ENCODE assay signal across 14 cellular contexts in the genomic region with DNA sequence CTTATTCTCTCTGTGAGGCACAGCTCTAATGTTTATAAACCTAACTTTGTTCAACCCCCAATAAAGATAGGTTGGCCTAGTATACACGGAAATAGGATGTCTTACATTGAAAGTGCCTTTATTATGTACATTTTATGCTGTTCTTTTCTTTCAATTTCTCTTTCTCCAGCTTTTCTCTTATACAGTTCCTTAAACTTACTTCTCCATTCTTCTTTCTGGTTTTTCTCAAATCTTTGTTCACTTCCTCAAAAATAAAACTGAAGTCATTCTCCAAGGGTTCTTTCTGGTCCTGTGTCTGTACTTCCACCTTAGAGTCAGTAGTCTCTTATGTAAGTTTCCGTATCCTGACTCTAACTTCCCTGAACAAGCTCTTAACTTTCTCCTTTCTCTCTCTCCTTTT. TPM values are rescaled to one million over a fixed set of nuclear protein-coding genes. Genes with fewer than 3 reads are reported as not detected.
DNase-seq lines count a peak whose midpoint lies in the region; ATAC-seq and TF ChIP-seq lines count a peak whose summit lies in the region.
"Had no signal": no experiment of that assay in that cellular context is flagged by ENCODE, and none has a peak within 500 bp of the region (broad histone marks: within the 10 kb centered on the region; RNA-seq: fewer than 3 reads in every experiment).

No MANE protein-coding gene starts in this region.

- CTCF ChIA-PET in IMR-90 (lab: Yijun Ruan, JAX): interaction anchor here (1.1 kb wide), 1 partner anchor 137 kb away, joined by 4 read pairs; no protein-coding TSS in a partner anchor
- CTCF ChIA-PET in activated B cell treated with CpG ODN at 0.5 μM for 24 hours (lab: Charles Lee): interaction anchor here (0.6 kb wide), 1 partner anchor 272 kb away, joined by 3 read pairs; no protein-coding TSS in a partner anchor

- H3K9me3 Mint-ChIP-seq in activated B cell treated with CpG ODN at 0.5 μM for 24 hours: peaks cover 6% of the 10 kb centered on the region
- no peaks in the 10 kb centered on the region for H3K9me3 Mint-ChIP-seq in memory B cell
- H3K9me3 Mint-ChIP-seq: T-helper 2 cell treated with Interferon-gamma antibody and Interleukin-4, amounts not matched to agents 5 μg/mL and 100 μg/mL, for 36 hours had no signal

- ATAC-seq in IMR-90 (ENCODE audit: low read depth) (no peak), activated B cell treated with CpG ODN at 0.5 μM for 24 hours (ENCODE audit: low read depth) (peak; percentile 45), memory B cell (ENCODE audit: low read depth) (peak; percentile 87), GM18519 (IDR thresholded peaks at IDR 0.05; ENCODE audit: low FRiP score, unreplicated experiment) (no peak)
- ATAC-seq: left lobe of liver had no signal

- H3K4me3 ChIP-seq in IMR-90 (ENCODE audit: insufficient read depth, low read depth, low read length): no peak overlapping the region

- no TSS peak for BruUV-seq in IMR-90 (replicated peaks; lab: Mats Ljungman, UMichigan)

- no peak overlapping the region; the same call in 2 of the 3 replicates for H2BK15ac ChIP-seq in IMR-90 (ENCODE audit: low read depth, low read length)

- H3K27ac ChIP-seq in IMR-90 (ENCODE audit: insufficient read depth, low read length): no peak overlapping the region

- no peaks in the 10 kb centered on the region for H3K36me3 Mint-ChIP-seq in activated B cell treated with CpG ODN at 0.5 μM for 24 hours (ENCODE audit: low read depth)
- H3K36me3 Mint-ChIP-seq in memory B cell: no peaks in the 10 kb centered on the region

- H3K4me3 Mint-ChIP-seq in activated B cell treated with CpG ODN at 0.5 μM for 24 hours: peak overlapping the region; percentile 1
- no peak overlapping the region for H3K4me3 Mint-ChIP-seq in memory B cell
- H3K4me3 Mint-ChIP-seq: T-helper 2 cell treated with Interferon-gamma antibody and Interleukin-4, amounts not matched to agents 5 μg/mL and 100 μg/mL, for 36 hours had no signal

- peaks cover 17% of the 10 kb centered on the region for H3K4me1 Mint-ChIP-seq in activated B cell treated with CpG ODN at 0.5 μM for 24 hours
- H3K4me1 Mint-ChIP-seq in memory B cell: peaks cover 6% of the 10 kb centered on the region

- H3K27ac Mint-ChIP-seq in activated B cell treated with CpG ODN at 0.5 μM for 24 hours: peak overlapping the region; percentile 26
- peak overlapping the region; percentile 28 for H3K27ac Mint-ChIP-seq in memory B cell
- H3K27ac Mint-ChIP-seq: T-helper 2 cell treated with Interferon-gamma antibody and Interleukin-4, amounts not matched to agents 5 μg/mL and 100 μg/mL, for 36 hours had no signal

- H2AK5ac ChIP-seq in IMR-90 (ENCODE audit: low read depth, low read length): no peak overlapping the region

- H3K27me3 Mint-ChIP-seq in activated B cell treated with CpG ODN at 0.5 μM for 24 hours (no peaks in the 10 kb centered on the region), memory B cell (peaks cover 3% of the 10 kb centered on the region)

- peak overlapping the region; percentile 21 to 62; a peak in 3 of 4 replicates for H4K8ac ChIP-seq in IMR-90 (ENCODE audit: low read depth in 2 of 2, low read length in 2 of 2)

- no peak overlapping the region for H4K91ac ChIP-seq in IMR-90 (ENCODE audit: insufficient read depth, low read depth, low read length)

- H3K18ac ChIP-seq in IMR-90 (ENCODE audit: low read depth, low read length): peak overlapping the region; percentile 68

- TF ChIP-seq CTCF in IMR-90 (conservative IDR thresholded peaks at IDR 0.05; ENCODE audit: low read depth, low read length) (no peak), activated B cell treated with CpG ODN at 0.5 μM for 24 hours (IDR thresholded peaks at IDR 0.05) (no peak)

- H3K79me1 ChIP-seq in IMR-90 (ENCODE audit: low read depth in 1 of 2, low read length in 2 of 2): no peaks in the 10 kb centered on the region

- H3K9me3 ChIP-seq in IMR-90 (ENCODE audit: control insufficient read depth, insufficient read depth, low read length): no peaks in the 10 kb centered on the region

- no peak overlapping the region for H4K5ac ChIP-seq in IMR-90 (ENCODE audit: low read depth, low read length)

- no peak overlapping the region for H3K9ac ChIP-seq in IMR-90 (ENCODE audit: low read depth, low read length)

- H3K27me3 ChIP-seq in IMR-90 (ENCODE audit: control insufficient read depth, insufficient read depth, low read length): no peaks in the 10 kb centered on the region
- H3K27me3 ChIP-seq: brain microvascular endothelial cell had no signal

- peak overlapping the region; percentile 24 for H2BK5ac ChIP-seq in IMR-90 (ENCODE audit: low read depth, low read length, poor library complexity, severe bottlenecking)

- peaks cover 5% of the 10 kb centered on the region for H3K4me1 ChIP-seq in IMR-90 (ENCODE audit: control insufficient read depth, insufficient read depth, low read length)

- H4K20me1 ChIP-seq in IMR-90 (ENCODE audit: insufficient read depth, low read length): no peaks in the 10 kb centered on the region; the same call in 1 of the 2 replicates

- intact Hi-C loops in IMR-90 (cut with micrococcal nuclease): no loop called here
- intact Hi-C loops in activated B cell treated with CpG ODN at 0.5 μM for 24 hours (cut with micrococcal nuclease): no loop called here

- peak overlapping the region; percentile 64; the same call in 1 of the 2 replicates for H2BK120ac ChIP-seq in IMR-90 (ENCODE audit: low read depth, low read length)

- H3K23ac ChIP-seq in IMR-90 (ENCODE audit: low read depth, low read length): no peak overlapping the region

- no peak for TF ChIP-seq POLR2A in IMR-90 (IDR thresholded peaks at IDR 0.05; ENCODE audit: low read depth, low read length)

- H2AK9ac ChIP-seq in IMR-90 (replicated peaks; ENCODE audit: low read depth, low read length, poor library complexity): no peak overlapping the region

- H3K36me3 ChIP-seq in IMR-90 (ENCODE audit: control insufficient read depth, insufficient read depth, low read length): no peaks in the 10 kb centered on the region
- H3K36me3 ChIP-seq: brain microvascular endothelial cell had no signal

- H3K4me2 ChIP-seq in IMR-90 (ENCODE audit: low read depth, low read length): no peak overlapping the region

- DNase-seq in AML-193 (lab: John Stamatoyannopoulos, UW) (peak; percentile 94 to 97), IMR-90 (no peak), activated B cell treated with CpG ODN at 0.5 μM for 24 hours (no peak), memory B cell (ENCODE audit: low spot score in 2 of 2) (no peak), NCI-H128 (lab: John Stamatoyannopoulos, UW; ENCODE audit: unreplicated experiment) (no peak), NCI-H748 (lab: John Stamatoyannopoulos, UW; ENCODE audit: unreplicated experiment) (no peak)
- no peak for DNase-seq in NK-92 treated with Interleukin-12 subunit alpha and Interleukin-12 subunit beta, amount 100 ng/mL, for 24 hours (lab: John Stamatoyannopoulos, UW)
- DNase-seq: activated CD8-positive, alpha-beta memory T cell treated with anti-CD3 and anti-CD28 coated beads, Interleukin-2, amount 50 U/mL, for 48 hours; C1 segment of cervical spinal cord; NCI-H69 had no signal

- peaks cover 3% of the 10 kb centered on the region; the same call in 1 of the 2 replicates for H3K9me1 ChIP-seq in IMR-90 (ENCODE audit: insufficient read depth, low read length)

- dilution Hi-C loops in IMR-90 (cut with HindIII; ENCODE audit: low sequenced_read_pairs, unreplicated experiment): no loop called here

- no peak overlapping the region for H3K14ac ChIP-seq in IMR-90 (replicated peaks; ENCODE audit: low read depth, low read length)

- no CpG with 5 or more reads among the region's 2 CpGs for WGBS in IMR-90 (ENCODE audit: extremely low coverage in 2 of 2, insufficient read length in 1 of 2), 2 experiments

- H3K4ac ChIP-seq in IMR-90 (ENCODE audit: low read depth, low read length): peak overlapping the region; percentile 32; the same call in 1 of the 2 replicates

- peak overlapping the region; percentile 91; the same call in 1 of the 2 replicates for H2BK20ac ChIP-seq in IMR-90 (ENCODE audit: low read depth, low read length)

- H3K56ac ChIP-seq in IMR-90 (ENCODE audit: extremely low read depth, insufficient read depth, low read length): no peak overlapping the region

- TF ChIP-seq RAD21 in IMR-90 (IDR thresholded peaks at IDR 0.05; ENCODE audit: low read length): no peak

- no peak overlapping the region for H2AFZ ChIP-seq in IMR-90 (replicated peaks; ENCODE audit: low read length, poor library complexity)

- in situ Hi-C loops in IMR-90 (cut with MboI; ENCODE audit: low sequenced_read_pairs): no loop called here

- POLR2A ChIA-PET in IMR-90 (lab: Charles Lee; ENCODE audit: unreplicated experiment): interaction anchor here (0.6 kb wide), 1 partner anchor 829 kb away, joined by 3 read pairs; no protein-coding TSS in a partner anchor
- POLR2A ChIA-PET in activated B cell treated with CpG ODN at 0.5 μM for 24 hours (lab: Charles Lee): interaction anchor here (1.6 kb wide), 1 partner anchor 29 kb away, joined by 4 read pairs; a partner anchor contains a TSS

TF ChIP-seq in IMR-90, 13 proteins besides CTCF, POLR2A, EP300 and RAD21 (continues in another document):
- TF ChIP-seq SMC3 (IDR thresholded peaks at IDR 0.05; ENCODE audit: low read depth, low read length): no peak
- TF ChIP-seq MXI1 (IDR thresholded peaks at IDR 0.05; ENCODE audit: borderline replicate concordance, low read depth, low read length): no peak
- TF ChIP-seq MAFK (IDR thresholded peaks at IDR 0.05; ENCODE audit: low read depth, low read length): no peak
- no peak for TF ChIP-seq BHLHE40 (IDR thresholded peaks at IDR 0.05; ENCODE audit: low read depth, low read length)
- no peak for TF ChIP-seq MAZ (IDR thresholded peaks at IDR 0.05; ENCODE audit: borderline replicate concordance, low read depth, low read length)
- TF ChIP-seq NFE2L2 (IDR thresholded peaks at IDR 0.05; ENCODE audit: low read depth, low read length): no peak
- TF ChIP-seq, protein P1, sequence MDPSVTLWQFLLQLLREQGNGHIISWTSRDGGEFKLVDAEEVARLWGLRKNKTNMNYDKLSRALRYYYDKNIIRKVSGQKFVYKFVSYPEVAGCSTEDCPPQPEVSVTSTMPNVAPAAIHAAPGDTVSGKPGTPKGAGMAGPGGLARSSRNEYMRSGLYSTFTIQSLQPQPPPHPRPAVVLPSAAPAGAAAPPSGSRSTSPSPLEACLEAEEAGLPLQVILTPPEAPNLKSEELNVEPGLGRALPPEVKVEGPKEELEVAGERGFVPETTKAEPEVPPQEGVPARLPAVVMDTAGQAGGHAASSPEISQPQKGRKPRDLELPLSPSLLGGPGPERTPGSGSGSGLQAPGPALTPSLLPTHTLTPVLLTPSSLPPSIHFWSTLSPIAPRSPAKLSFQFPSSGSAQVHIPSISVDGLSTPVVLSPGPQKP (IDR thresholded peaks at IDR 0.05; ENCODE audit: borderline replicate concordance, low read depth, low read length): no peak
- no peak for TF ChIP-seq CEBPB (IDR thresholded peaks at IDR 0.05; ENCODE audit: low read depth, low read length)
- no peak for TF ChIP-seq RFX5 (IDR thresholded peaks at IDR 0.05; ENCODE audit: low read depth, low read length)
- no peak for TF ChIP-seq RCOR1 (IDR thresholded peaks at IDR 0.05; ENCODE audit: insufficient replicate concordance, low read length)

RNA-seq across cellular contexts. Expression of a gene that starts 29.2 kb away (rescaled TPM):
- total RNA-seq in IMR-90 (2012; rRNA removed): 31.7 and 45.3 TPM in 2 replicates
- polyA plus RNA-seq in IMR-90 (2012; rRNA removed): 10.4 and 13.3 TPM in 2 replicates
- polyA plus RNA-seq in IMR-90 (2012; cell fraction: cytosol; rRNA removed): 1.8 and 18.5 TPM in 2 replicates
- polyA plus RNA-seq in IMR-90 (2012; cell fraction: nucleus; rRNA removed; ENCODE audit: low replicate concordance): 1.7 and 34.1 TPM in 2 replicates
- total RNA-seq in activated B cell treated with CpG ODN at 0.5 μM for 24 hours: 84.3 and 90.2 TPM in 2 replicates

Comparison
In these comparisons a context has a peak if more than half of its experiments do, and no peak if none do; other contexts are left out.
1. DNase-seq: peak in AML-193 (2 of 2); none in IMR-90 (single experiment), activated B cell treated with CpG ODN at 0.5 μM for 24 hours (single experiment), memory B cell (0 of 2), NCI-H128 (single experiment), NCI-H748 (single experiment) and NK-92 treated with Interleukin-12 subunit alpha and Interleukin-12 subunit beta, amount 100 ng/mL, for 24 hours (single experiment).
2. ATAC-seq: peak in activated B cell treated with CpG ODN at 0.5 μM for 24 hours (single experiment) and memory B cell (single experiment); none in IMR-90 (single experiment) and GM18519 (single experiment).